Comparison of ENCODE assay signal across 18 cellular contexts in the genomic region with DNA sequence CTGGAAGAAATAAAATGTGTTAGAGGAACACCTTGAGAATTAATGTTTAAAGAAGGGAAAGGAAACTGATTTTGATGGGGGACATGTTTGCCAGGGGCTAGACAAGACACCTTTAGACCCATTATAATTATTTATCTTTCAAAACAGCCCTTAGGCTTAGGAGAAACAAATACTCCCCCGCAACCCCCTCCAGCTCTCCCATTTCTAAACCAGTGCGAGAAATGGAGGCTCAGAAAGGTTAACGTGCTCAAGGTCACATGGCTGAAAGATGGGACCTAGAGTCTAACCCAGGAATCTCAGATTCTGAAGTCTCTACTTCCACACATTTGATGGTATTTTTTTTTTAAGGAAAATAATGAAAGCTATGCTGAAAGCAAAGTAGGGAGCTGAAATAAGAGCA. TPM values are rescaled to one million over a fixed set of nuclear protein-coding genes. Genes with fewer than 3 reads are reported as not detected.
"Had no signal": no experiment of that assay in that cellular context is flagged by ENCODE, and none has a peak within 500 bp of the region (broad histone marks: within the 10 kb centered on the region; RNA-seq: fewer than 3 reads in every experiment).

No MANE protein-coding gene starts in this region.

- H3K27ac ChIP-seq: SK-N-MC, spleen had no signal

- DNase-seq: activated CD4-positive, alpha-beta T cell treated with anti-CD3 and anti-CD28 coated beads for 4 hours; activated naive CD4-positive, alpha-beta T cell treated with anti-CD3 and anti-CD28 coated beads for 36 hours; central memory CD4-positive, alpha-beta T cell; cortex of kidney; effector memory CD8-positive, alpha-beta T cell; erythroblast; immature natural killer cell; right cardiac atrium; spleen; stimulated activated CD4-positive, alpha-beta T cell treated with anti-CD3 and anti-CD28 coated beads, Interleukin-1b, Interleukin-23, amount 100 ng/mL, for 48 hours; T-cell; T1000 had no signal

- H3K36me3 ChIP-seq: spleen, upper lobe of right lung had no signal

- H3K9me3 ChIP-seq: spleen, upper lobe of right lung had no signal

- H3K4me3 ChIP-seq: SK-N-MC, spleen, upper lobe of right lung had no signal

- ATAC-seq: effector memory CD8-positive, alpha-beta T cell; right cardiac atrium; stimulated activated memory B cell treated with anti-CD40 and anti-IgM and Interleukin-4, amounts not matched to agents 10 μg/mL and 1 μg/mL and 100 μg/mL, for 72 hours; T-cell had no signal

- H3K27me3 ChIP-seq: upper lobe of right lung had no signal

RNA-seq across cellular contexts. Expression of gene EHF, which starts 18.0 kb away (rescaled TPM):
- total RNA-seq: activated naive CD4-positive, alpha-beta T cell treated with anti-CD3 and anti-CD28 coated beads for 36 hours; activated T-helper 1 cell treated with anti-CD3 and anti-CD28 coated beads, Interleukin-12 subunit alpha, Interleukin-12 subunit beta, Interleukin-2, Interleukin-4 antibody, amounts not matched to agents 30 ng/mL and 10 ng/mL and 1 ng/mL, durations not matched to agents 14 hours and 24 hours and 36 hours; neural crest cell; osteocyte had no signal
- polyA plus RNA-seq: immature natural killer cell had no signal
